Comparison of ENCODE assay signal across 8 cellular contexts in the genomic region with DNA sequence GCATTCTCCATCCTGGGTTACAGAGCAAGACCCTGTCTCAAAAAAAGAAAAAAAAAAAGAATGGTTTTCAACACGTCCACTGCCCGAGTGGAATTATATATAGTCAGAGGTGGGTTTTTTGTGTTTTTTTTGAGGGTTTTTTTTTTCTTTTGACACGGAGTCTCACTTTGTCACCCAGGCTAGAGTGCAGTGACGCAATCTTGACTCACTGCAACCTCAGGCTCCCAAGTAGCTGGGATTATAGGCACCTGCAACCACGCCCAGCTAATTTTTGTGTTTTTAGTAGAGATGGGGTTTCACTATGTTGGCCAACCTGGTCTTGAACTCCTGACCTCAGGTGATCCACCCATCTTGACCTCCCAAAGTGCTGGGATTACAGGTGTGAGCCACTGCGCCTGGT. TPM values are rescaled to one million over a fixed set of nuclear protein-coding genes. Genes with fewer than 3 reads are reported as not detected.
DNase-seq lines count a peak whose midpoint lies in the region; ATAC-seq and TF ChIP-seq lines count a peak whose summit lies in the region.
"Not testable (repeated sequence)": the region's sequence is repeated elsewhere in the genome, so short reads cannot be mapped to it uniquely, and the experiment has no call there.

No MANE protein-coding gene starts in this region.

- not testable (repeated sequence) for H3K27me3 ChIP-seq in BLaER1 treated with 17β-estradiol and CSF1 and Interleukin-3, amounts not matched to agents 10 nM and 100 nM; Loucy (ENCODE audit: insufficient read depth, low read length, poor library complexity, severe bottlenecking); PC-9 (ENCODE audit: insufficient read depth, low read depth)

- H3K9me3 Mint-ChIP-seq in activated T-cell treated with anti-CD3 and anti-CD28 coated beads, Interleukin-2, amount 50 U/mL, for 4 hours; activated naive CD8-positive, alpha-beta T cell treated with anti-CD3 and anti-CD28 coated beads for 36 hours; stimulated activated effector memory CD8-positive, alpha-beta T cell treated with anti-CD3 and anti-CD28 coated beads, Interleukin-12 subunit alpha, Interleukin-12 subunit beta, amount 100 ng/mL, for 72 hours: not testable (repeated sequence)

- peak overlapping the region in 9 of 11 experiments; percentile 2 to 94 (median 81); a peak in 16 of 22 replicates for H3K4me2 ChIP-seq in BLaER1 treated with 17β-estradiol and CSF1 and Interleukin-3, amounts not matched to agents 10 nM and 100 nM
- H3K4me2 ChIP-seq in Loucy (ENCODE audit: low read depth, low read length, poor library complexity, severe bottlenecking) (peak overlapping the region; percentile 93), PC-9 (peak overlapping the region; percentile 32; the same call in 1 of the 2 replicates)

- not testable (repeated sequence) for H3K27me3 Mint-ChIP-seq in activated T-cell treated with anti-CD3 and anti-CD28 coated beads, Interleukin-2, amount 50 U/mL, for 4 hours (ENCODE audit: low read depth); activated naive CD8-positive, alpha-beta T cell treated with anti-CD3 and anti-CD28 coated beads for 36 hours

- POLR2A ChIA-PET in PC-9 (lab: Charles Lee; ENCODE audit: unreplicated experiment), result not testable (repeated sequence)

- H3K9me2 ChIP-seq in Loucy (replicated peaks; ENCODE audit: low read depth, low read length); PC-9 (ENCODE audit: insufficient read depth): not testable (repeated sequence)

- peaks cover 25 to 83% (median 73%) of the 10 kb centered on the region in 11 experiments; a peak in 21 of 22 replicates for H4K20me1 ChIP-seq in BLaER1 treated with 17β-estradiol and CSF1 and Interleukin-3, amounts not matched to agents 10 nM and 100 nM
- H4K20me1 ChIP-seq in Loucy (ENCODE audit: insufficient read depth, low read length, poor library complexity, severe bottlenecking), result peaks cover 44% of the 10 kb centered on the region
- peaks cover 48% of the 10 kb centered on the region for H4K20me1 ChIP-seq in PC-9 (ENCODE audit: insufficient read depth)

- H3K4me1 ChIP-seq in BLaER1 treated with 17β-estradiol and CSF1 and Interleukin-3, amounts not matched to agents 10 nM and 100 nM, result peaks cover 21 to 57% (median 48%) of the 10 kb centered on the region in 10 experiments
- H3K4me1 ChIP-seq in Loucy (ENCODE audit: insufficient read depth, low read length, poor library complexity, severe bottlenecking), result peaks cover 26% of the 10 kb centered on the region
- H3K4me1 ChIP-seq in PC-9 (replicated peaks; ENCODE audit: insufficient read depth), result peaks cover 20% of the 10 kb centered on the region

- peak overlapping the region in 2 of 10 experiments; percentile 15 to 97; a peak in 1 of 20 replicates for H3K4me3 ChIP-seq in BLaER1 treated with 17β-estradiol and CSF1 and Interleukin-3, amounts not matched to agents 10 nM and 100 nM
- H3K4me3 ChIP-seq in Loucy (ENCODE audit: low read length, poor library complexity, severe bottlenecking); PC-9; epithelial cell of esophagus (ENCODE audit: low read length): not testable (repeated sequence)

- not testable (repeated sequence) for ATAC-seq in activated T-cell treated with anti-CD3 and anti-CD28 coated beads, Interleukin-2, amount 50 U/mL, for 4 hours; stimulated activated effector memory CD8-positive, alpha-beta T cell treated with anti-CD3 and anti-CD28 coated beads, Interleukin-12 subunit alpha, Interleukin-12 subunit beta, amount 100 ng/mL, for 72 hours

- peak overlapping the region in 1 of 11 experiments; percentile 12; a peak in 1 of 22 replicates for H3K27ac ChIP-seq in BLaER1 treated with 17β-estradiol and CSF1 and Interleukin-3, amounts not matched to agents 10 nM and 100 nM
- H3K27ac ChIP-seq in PC-9, result not testable (repeated sequence)

- not testable (repeated sequence) for H2AFZ ChIP-seq in Loucy (ENCODE audit: low read length); PC-9

- BruUV-seq in PC-9 (replicated peaks; lab: Mats Ljungman, UMichigan), result not testable (repeated sequence)

- CTCF ChIA-PET in PC-9 (lab: Charles Lee), result not testable (repeated sequence)

- peaks cover 55% of the 10 kb centered on the region for H3K36me3 Mint-ChIP-seq in activated T-cell treated with anti-CD3 and anti-CD28 coated beads, Interleukin-2, amount 50 U/mL, for 4 hours (ENCODE audit: insufficient read depth)
- H3K36me3 Mint-ChIP-seq in activated naive CD8-positive, alpha-beta T cell treated with anti-CD3 and anti-CD28 coated beads for 36 hours, result peaks cover 79% of the 10 kb centered on the region
- peaks cover 91% of the 10 kb centered on the region for H3K36me3 Mint-ChIP-seq in stimulated activated effector memory CD8-positive, alpha-beta T cell treated with anti-CD3 and anti-CD28 coated beads, Interleukin-12 subunit alpha, Interleukin-12 subunit beta, amount 100 ng/mL, for 72 hours

- H3K4me3 Mint-ChIP-seq in activated T-cell treated with anti-CD3 and anti-CD28 coated beads, Interleukin-2, amount 50 U/mL, for 4 hours, result peak overlapping the region; percentile 56
- peak overlapping the region; percentile 47 for H3K4me3 Mint-ChIP-seq in activated naive CD8-positive, alpha-beta T cell treated with anti-CD3 and anti-CD28 coated beads for 36 hours
- H3K4me3 Mint-ChIP-seq in stimulated activated effector memory CD8-positive, alpha-beta T cell treated with anti-CD3 and anti-CD28 coated beads, Interleukin-12 subunit alpha, Interleukin-12 subunit beta, amount 100 ng/mL, for 72 hours, result not testable (repeated sequence)

- intact Hi-C loops in PC-9 (cut with micrococcal nuclease; ENCODE audit: unreplicated experiment), result not testable (repeated sequence)

- peak overlapping the region in 7 of 11 experiments; percentile 3 to 53 (median 7); a peak in 5 of 22 replicates for H3K9ac ChIP-seq in BLaER1 treated with 17β-estradiol and CSF1 and Interleukin-3, amounts not matched to agents 10 nM and 100 nM
- not testable (repeated sequence) for H3K9ac ChIP-seq in Loucy (ENCODE audit: low read depth, low read length, poor library complexity, severe bottlenecking)

- H3K79me2 ChIP-seq in Loucy (ENCODE audit: insufficient read depth, low read length), result peaks cover 43% of the 10 kb centered on the region
- H3K79me2 ChIP-seq in PC-9 (ENCODE audit: low read depth), result peaks cover 51% of the 10 kb centered on the region

- TF ChIP-seq CTCF in Loucy (conservative IDR thresholded peaks at IDR 0.05; ENCODE audit: low read length); PC-9 (conservative IDR thresholded peaks at IDR 0.05); epithelial cell of esophagus (IDR thresholded peaks at IDR 0.05; ENCODE audit: insufficient read depth, low read depth, low read length, missing control alignments): not testable (repeated sequence)

- peak overlapping the region; percentile 72 for H3K27ac Mint-ChIP-seq in activated naive CD8-positive, alpha-beta T cell treated with anti-CD3 and anti-CD28 coated beads for 36 hours
- H3K27ac Mint-ChIP-seq in stimulated activated effector memory CD8-positive, alpha-beta T cell treated with anti-CD3 and anti-CD28 coated beads, Interleukin-12 subunit alpha, Interleukin-12 subunit beta, amount 100 ng/mL, for 72 hours, result peak overlapping the region; percentile 94

- DNase-seq in PC-9; activated T-cell treated with anti-CD3 and anti-CD28 coated beads, Interleukin-2, amount 50 U/mL, for 4 hours; activated naive CD8-positive, alpha-beta T cell treated with anti-CD3 and anti-CD28 coated beads for 36 hours; stimulated activated effector memory CD8-positive, alpha-beta T cell treated with anti-CD3 and anti-CD28 coated beads, Interleukin-12 subunit alpha, Interleukin-12 subunit beta, amount 100 ng/mL, for 72 hours (ENCODE audit: low spot score in 2 of 2): not testable (repeated sequence)
- DNase-seq in activated CD4-positive, alpha-beta T cell treated with anti-CD3 and anti-CD28 coated beads for 48 hours, result peak; percentile 47
- peak; percentile 70 for DNase-seq in epithelial cell of esophagus (ENCODE audit: low read depth)

- not testable (repeated sequence) for H3F3A ChIP-seq in Loucy (ENCODE audit: low read depth)
- H3F3A ChIP-seq in PC-9 (ENCODE audit: insufficient read depth, low read depth), result peaks cover 77% of the 10 kb centered on the region

- peaks cover 55% of the 10 kb centered on the region for H3K4me1 Mint-ChIP-seq in activated T-cell treated with anti-CD3 and anti-CD28 coated beads, Interleukin-2, amount 50 U/mL, for 4 hours (ENCODE audit: low read depth)
- peaks cover 51% of the 10 kb centered on the region for H3K4me1 Mint-ChIP-seq in activated naive CD8-positive, alpha-beta T cell treated with anti-CD3 and anti-CD28 coated beads for 36 hours
- peaks cover 40% of the 10 kb centered on the region for H3K4me1 Mint-ChIP-seq in stimulated activated effector memory CD8-positive, alpha-beta T cell treated with anti-CD3 and anti-CD28 coated beads, Interleukin-12 subunit alpha, Interleukin-12 subunit beta, amount 100 ng/mL, for 72 hours

- not testable (repeated sequence) for H3K9me3 ChIP-seq in BLaER1 treated with 17β-estradiol and CSF1 and Interleukin-3, amounts not matched to agents 10 nM and 100 nM (replicated peaks in 1 of 11); Loucy (ENCODE audit: insufficient read depth, low read depth, low read length); PC-9 (ENCODE audit: insufficient read depth, low read depth)

- peaks cover 73 to 79% (median 78%) of the 10 kb centered on the region in 11 experiments for H3K36me3 ChIP-seq in BLaER1 treated with 17β-estradiol and CSF1 and Interleukin-3, amounts not matched to agents 10 nM and 100 nM
- H3K36me3 ChIP-seq in Loucy (ENCODE audit: insufficient read depth, low read length), result peaks cover 49% of the 10 kb centered on the region
- peaks cover 46% of the 10 kb centered on the region for H3K36me3 ChIP-seq in PC-9 (ENCODE audit: low read depth)

RNA-seq across cellular contexts. Expression of gene RPL14, which starts 3.3 kb away (rescaled TPM):
- 1,756 and 2,201 TPM in 2 replicates for total RNA-seq in PC-9 (2021)
- total RNA-seq in activated T-cell treated with anti-CD3 and anti-CD28 coated beads, Interleukin-2, amount 50 U/mL, for 4 hours, result 1,000 to 10,000 TPM; 3,658 to 4,119 (median 4,117) TPM
- 1,000 to 10,000 TPM; 3,153 to 3,196 TPM for total RNA-seq in activated naive CD8-positive, alpha-beta T cell treated with anti-CD3 and anti-CD28 coated beads for 36 hours

RNA-seq across cellular contexts. Expression of gene ZNF619, which starts 16.4 kb away (rescaled TPM):
- 5.1 and 6.9 TPM in 2 replicates for total RNA-seq in PC-9 (2021)
- 1 to 10 TPM; 3.0 to 4.4 (median 3.0) TPM for total RNA-seq in activated T-cell treated with anti-CD3 and anti-CD28 coated beads, Interleukin-2, amount 50 U/mL, for 4 hours
- total RNA-seq in activated naive CD8-positive, alpha-beta T cell treated with anti-CD3 and anti-CD28 coated beads for 36 hours, result 1 to 10 TPM; 6.4 to 7.4 TPM

RNA-seq across cellular contexts. Expression of gene ZNF620, which starts 45.4 kb away (rescaled TPM):
- 4.1 and 4.7 TPM in 2 replicates for total RNA-seq in PC-9 (2021)
- 1 to 10 TPM; 3.1 to 3.2 (median 3.2) TPM for total RNA-seq in activated T-cell treated with anti-CD3 and anti-CD28 coated beads, Interleukin-2, amount 50 U/mL, for 4 hours
- 10 to 100 TPM in 1 of 2 experiments, 1 to 10 TPM in 1; 8.5 to 10.1 TPM for total RNA-seq in activated naive CD8-positive, alpha-beta T cell treated with anti-CD3 and anti-CD28 coated beads for 36 hours

Comparison
In these comparisons a context has a peak if more than half of its experiments do, and no peak if none do; other contexts are left out.
1. H3K4me2 ChIP-seq: peak in every context shown above with its lines; median percentile 93 in Loucy; 81 in BLaER1 treated with 17β-estradiol and CSF1 and Interleukin-3, amounts not matched to agents 10 nM and 100 nM; 32 in PC-9.